23 cellular contexts compared by ENCODE assay signal in the genomic region with DNA sequence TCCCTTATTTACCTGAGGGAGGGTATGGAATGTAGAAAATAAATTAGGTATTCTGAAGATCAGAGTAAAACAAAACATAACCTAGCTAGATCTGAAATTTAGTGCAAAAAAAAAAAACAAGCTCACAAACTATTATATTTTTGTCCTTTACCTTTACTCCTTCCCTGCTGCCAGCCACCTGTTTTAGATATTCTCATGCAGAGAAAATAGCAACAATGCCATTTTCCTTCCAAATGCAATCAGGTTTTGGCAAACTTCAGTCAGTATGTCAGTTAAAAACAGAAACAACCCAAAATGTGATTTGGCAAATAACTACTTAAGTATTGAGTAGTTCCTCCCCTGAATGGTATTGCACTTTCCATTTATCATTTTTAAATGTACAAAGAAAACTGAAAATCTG.
"Had no signal": no experiment of that assay in that cellular context is flagged by ENCODE, and none has a peak within 500 bp of the region (broad histone marks: within the 10 kb centered on the region; RNA-seq: fewer than 3 reads in every experiment).

No MANE protein-coding gene starts in this region.

- H3K4me3 ChIP-seq: left ventricle myocardium inferior, lung, mucosa of descending colon, ovary, right atrium auricular region, right lobe of liver, smooth muscle cell, stomach, testis, thyroid gland, transverse colon, upper lobe of left lung, vagina had no signal

- H3K27ac ChIP-seq: left ventricle myocardium inferior, ovary, right atrium auricular region, right lobe of liver, stomach, testis, thyroid gland, transverse colon, upper lobe of left lung, vagina had no signal

- H3K27me3 Mint-ChIP-seq: memory B cell; naive thymus-derived CD4-positive, alpha-beta T cell; natural killer cell treated with Interleukin-12 subunit alpha and Interleukin-12 subunit beta and Interleukin-15 and Interleukin-18, amount 100 ng/mL, for 72 hours; progenitor cell of endocrine pancreas; stimulated activated naive B cell treated with anti-CD40 and anti-IgM and Interleukin-4, amounts not matched to agents 10 μg/mL and 1 μg/mL and 100 μg/mL, for 72 hours had no signal

- H3K4me3 Mint-ChIP-seq: memory B cell; naive thymus-derived CD4-positive, alpha-beta T cell; stimulated activated naive B cell treated with anti-CD40 and anti-IgM and Interleukin-4, amounts not matched to agents 10 μg/mL and 1 μg/mL and 100 μg/mL, for 72 hours had no signal

- H3K36me3 Mint-ChIP-seq: natural killer cell treated with Interleukin-12 subunit alpha and Interleukin-12 subunit beta and Interleukin-15 and Interleukin-18, amount 100 ng/mL, for 72 hours had no signal

- H3K4me1 ChIP-seq: thyroid gland had no signal

- H3K4me2 ChIP-seq: smooth muscle cell had no signal

- ATAC-seq: mucosa of descending colon; naive thymus-derived CD4-positive, alpha-beta T cell; natural killer cell treated with Interleukin-12 subunit alpha and Interleukin-12 subunit beta and Interleukin-15 and Interleukin-18, amount 100 ng/mL, for 72 hours; right lobe of liver; stimulated activated naive B cell treated with anti-CD40 and anti-IgM and Interleukin-4, amounts not matched to agents 10 μg/mL and 1 μg/mL and 100 μg/mL, for 72 hours; stimulated activated naive CD8-positive, alpha-beta T cell treated with anti-CD3 and anti-CD28 coated beads, Interleukin-15, Interleukin-2, amounts not matched to agents 100 U/mL and 50 U/mL, for 24 hours had no signal

- H3K9me3 ChIP-seq: left ventricle myocardium inferior, mucosa of descending colon, ovary, right atrium auricular region, right lobe of liver, stomach, testis, thyroid gland, transverse colon, upper lobe of left lung, vagina had no signal

- H3K27ac Mint-ChIP-seq: memory B cell; progenitor cell of endocrine pancreas; stimulated activated naive B cell treated with anti-CD40 and anti-IgM and Interleukin-4, amounts not matched to agents 10 μg/mL and 1 μg/mL and 100 μg/mL, for 72 hours had no signal

- H3K9me3 Mint-ChIP-seq: memory B cell; natural killer cell treated with Interleukin-12 subunit alpha and Interleukin-12 subunit beta and Interleukin-15 and Interleukin-18, amount 100 ng/mL, for 72 hours had no signal

- DNase-seq: islet precursor cell; left ventricle myocardium inferior; midbrain; mucosa of descending colon; naive thymus-derived CD4-positive, alpha-beta T cell; ovary; right lobe of liver; stimulated activated CD4-positive, alpha-beta T cell treated with anti-CD3 and anti-CD28 coated beads, Interleukin-1b, Interleukin-23, amount 100 ng/mL, for 48 hours; stimulated activated CD4-positive, alpha-beta T cell treated with anti-CD3 and anti-CD28 coated beads, Interleukin-2, amount 100 ng/mL, for 48 hours; stimulated activated naive B cell treated with anti-CD40 and anti-IgM and Interleukin-4, amounts not matched to agents 10 μg/mL and 1 μg/mL and 100 μg/mL, for 72 hours; stimulated activated naive CD8-positive, alpha-beta T cell treated with anti-CD3 and anti-CD28 coated beads, Interleukin-15, Interleukin-2, amounts not matched to agents 100 U/mL and 50 U/mL, for 24 hours; stomach; testis; thyroid gland; transverse colon; upper lobe of left lung had no signal
